In genomic region chr20:58102744-58103516, GRCh38 we compare ENCODE assay signal across 12 cellular contexts.
DNase-seq lines count a peak whose midpoint lies in the region; ATAC-seq and TF ChIP-seq lines count a peak whose summit lies in the region.
"Had no signal": no experiment of that assay in that cellular context is flagged by ENCODE, and none has a peak within 500 bp of the region (broad histone marks: within the 10 kb centered on the region; RNA-seq: fewer than 3 reads in every experiment).

No MANE protein-coding gene starts in this region.

- no peak overlapping the region for H3K27ac ChIP-seq in osteoblast (ENCODE audit: low read depth, low read length)
- H3K27ac ChIP-seq: sigmoid colon, stomach had no signal

- no peaks in the 10 kb centered on the region for H3K9me3 ChIP-seq in osteoblast (ENCODE audit: low read depth, low read length)
- H3K9me3 ChIP-seq: sigmoid colon, stomach had no signal

- no peak overlapping the region for H2AFZ ChIP-seq in osteoblast (ENCODE audit: low read length)

- H3K4me1 ChIP-seq in osteoblast (ENCODE audit: insufficient read depth, low read length): peaks cover 8% of the 10 kb centered on the region
- H3K4me1 ChIP-seq: sigmoid colon, stomach had no signal

- TF ChIP-seq CTCF in osteoblast (IDR thresholded peaks at IDR 0.05; ENCODE audit: extremely low read depth, low read depth, low read length) (no peak), omental fat pad (IDR thresholded peaks at IDR 0.05) (no peak)

- H3K4me3 ChIP-seq in osteoblast (ENCODE audit: insufficient read depth, low read length): no peak overlapping the region
- H3K4me3 ChIP-seq: sigmoid colon, stomach had no signal

- no peaks in the 10 kb centered on the region for H3K79me2 ChIP-seq in osteoblast (ENCODE audit: insufficient read depth, low read length)

- H3K36me3 ChIP-seq in osteoblast (ENCODE audit: insufficient read depth, low read length): no peaks in the 10 kb centered on the region
- H3K36me3 ChIP-seq: sigmoid colon, stomach had no signal

- no peak for ATAC-seq in omental fat pad (ENCODE audit: low FRiP score)
- ATAC-seq: naive thymus-derived CD4-positive, alpha-beta T cell had no signal

- H4K20me1 ChIP-seq in osteoblast (ENCODE audit: insufficient read depth, low read length): no peaks in the 10 kb centered on the region

- DNase-seq in EL: peak; percentile 49
- peak; percentile 27 for DNase-seq in LoVo (ENCODE audit: low spot score)
- DNase-seq in astrocyte of the hippocampus (ENCODE audit: low read depth, low spot score): peak; percentile 63
- DNase-seq in stimulated activated CD4-positive, alpha-beta T cell treated with anti-CD3 and anti-CD28 coated beads, Interleukin-4, amount 100 ng/mL, for 24 hours: peak; percentile 47
- no peak for DNase-seq in GM19238 (ENCODE audit: insufficient read length, low spot score)
- DNase-seq in osteoblast (ENCODE audit: insufficient read length, low spot score, missing footprints): no peak
- no peak for DNase-seq in omental fat pad (ENCODE audit: low spot score)
- DNase-seq: IMR-90, NCI-H1930, sigmoid colon, stomach had no signal

- H3K27me3 ChIP-seq in osteoblast (ENCODE audit: insufficient read depth, low read length): peaks cover 5% of the 10 kb centered on the region
- H3K27me3 ChIP-seq: sigmoid colon had no signal

- no peak overlapping the region for H3K4me2 ChIP-seq in osteoblast (ENCODE audit: insufficient read depth, low read length)

Comparison
In these comparisons a context has a peak if more than half of its experiments do, and no peak if none do; other contexts are left out.
1. DNase-seq: peak in EL (single experiment), LoVo (single experiment), astrocyte of the hippocampus (single experiment) and stimulated activated CD4-positive, alpha-beta T cell treated with anti-CD3 and anti-CD28 coated beads, Interleukin-4, amount 100 ng/mL, for 24 hours (single experiment); none in GM19238 (single experiment), osteoblast (single experiment) and omental fat pad (single experiment).